In the genomic region with DNA sequence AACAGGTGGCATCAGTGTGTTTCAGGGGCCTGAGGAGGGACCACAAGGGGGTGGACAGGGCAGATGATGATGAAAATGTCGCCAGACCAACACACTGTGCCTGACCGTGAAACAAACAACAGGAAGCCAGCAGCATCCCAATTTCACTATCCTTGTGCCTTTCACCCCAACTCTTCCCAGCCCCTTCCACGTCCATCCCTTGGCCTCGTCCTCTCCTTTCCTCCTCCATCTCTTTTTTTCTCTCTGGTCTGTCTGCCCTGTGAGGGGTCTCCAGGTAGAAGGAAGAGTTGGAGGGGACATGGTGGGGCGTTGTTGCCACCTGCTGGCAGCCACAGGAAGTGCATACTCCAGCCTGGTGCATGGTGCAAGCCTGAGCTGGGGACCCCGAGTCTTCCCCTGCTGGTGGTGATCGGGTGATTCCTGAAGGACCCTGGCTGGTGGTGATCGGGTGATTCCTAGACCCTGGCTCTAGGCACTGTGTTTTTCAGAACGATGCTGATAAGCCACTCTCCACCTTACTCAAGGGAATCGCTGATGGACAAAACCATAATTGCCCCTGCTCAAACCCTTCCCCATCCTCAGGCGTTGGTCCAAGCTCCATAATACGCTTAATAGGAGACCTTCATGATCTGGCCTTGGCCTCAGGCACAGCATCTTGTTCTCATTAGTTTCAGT, we compare ENCODE assay signal across 8 cellular contexts. TPM values are rescaled to one million over a fixed set of nuclear protein-coding genes. Genes with fewer than 3 reads are reported as not detected.
A peak's percentile ranks its signal among the peaks of the same experiment; 100 is the strongest.
DNase-seq lines count a peak whose midpoint lies in the region; ATAC-seq and TF ChIP-seq lines count a peak whose summit lies in the region.

No MANE protein-coding gene starts in this region.

- H3K4me3 Mint-ChIP-seq in Caco-2 (ENCODE audit: unreplicated experiment) = no peak overlapping the region
- peak overlapping the region; percentile 55; the same call in 1 of the 2 replicates for H3K4me3 Mint-ChIP-seq in HFFc6
- no peak overlapping the region for H3K4me3 Mint-ChIP-seq in glutamatergic neuron (ENCODE audit: unreplicated experiment)

- POLR2A ChIA-PET in Caco-2 (lab: Charles Lee) = interaction anchor here (1.0 kb wide), 1 partner anchor 25 kb away, joined by 6 read pairs; the partner anchor contains the start of gene FGFR4

- no peak overlapping the region for H3K4me3 ChIP-seq in Caco-2 (ENCODE audit: low read depth, low read length)

- no peaks in the 10 kb centered on the region for H3K9me3 ChIP-seq in Caco-2

- CTCF ChIA-PET in Caco-2 (lab: Charles Lee) = interaction anchor here (0.6 to 7.1 kb wide), 16 partner anchors 13 to 451 kb away, joined by 3 to 132 read pairs (median 4); partner anchors contain the start of genes FGFR4, PRELID1, RAB24 and ZNF346

- no peaks in the 10 kb centered on the region for H3K36me3 ChIP-seq in Caco-2 (ENCODE audit: control insufficient read depth, insufficient read depth, low read length)

- intact Hi-C loops in Caco-2 (cut with micrococcal nuclease; ENCODE audit: unreplicated experiment) = loop anchor here (1.0 to 5.0 kb wide), 3 partner anchors 25 to 450 kb away; no protein-coding TSS in a partner anchor

- H3K9me3 Mint-ChIP-seq in Caco-2 (ENCODE audit: unreplicated experiment) (no peaks in the 10 kb centered on the region), HFFc6 (no peaks in the 10 kb centered on the region), glutamatergic neuron (ENCODE audit: unreplicated experiment) (peaks cover 6% of the 10 kb centered on the region)

- no peaks in the 10 kb centered on the region for H3K27me3 ChIP-seq in Caco-2 (replicated peaks; ENCODE audit: control insufficient read depth, insufficient read depth, low read length)

- no peak for ATAC-seq in GM18511 (IDR thresholded peaks at IDR 0.05; ENCODE audit: unreplicated experiment)

- H3K27ac Mint-ChIP-seq in Caco-2 (ENCODE audit: unreplicated experiment) (no peak overlapping the region), HFFc6 (no peak overlapping the region), glutamatergic neuron (ENCODE audit: unreplicated experiment) (no peak overlapping the region)

- H3K27me3 Mint-ChIP-seq in Caco-2 (ENCODE audit: insufficient read depth, unreplicated experiment) = no peaks in the 10 kb centered on the region
- peaks cover 12% of the 10 kb centered on the region for H3K27me3 Mint-ChIP-seq in HFFc6 (ENCODE audit: insufficient read depth)
- H3K27me3 Mint-ChIP-seq in glutamatergic neuron (ENCODE audit: unreplicated experiment) = peaks cover 5% of the 10 kb centered on the region

- peaks cover 14% of the 10 kb centered on the region for H3K4me1 ChIP-seq in Caco-2

- BruUV-seq in Caco-2 (replicated peaks; lab: Mats Ljungman, UMichigan) = no TSS peak

- TF ChIP-seq CTCF in Caco-2 (IDR thresholded peaks at IDR 0.05; ENCODE audit: insufficient read depth in 1 of 2, low read depth in 1 of 2, low read length in 1 of 2, severe bottlenecking in 1 of 2, unreplicated experiment in 1 of 2) (peak; percentile 98), HFFc6 (IDR thresholded peaks at IDR 0.05) (peak; percentile 95), glutamatergic neuron (IDR thresholded peaks at IDR 0.05; ENCODE audit: partially characterized antibody, unreplicated experiment) (peak; percentile 93)

- peak; percentile 81 to 87 for DNase-seq in Caco-2
- DNase-seq in HFFc6 = no peak
- peak; percentile 45 for DNase-seq in RKO (ENCODE audit: low spot score)
- DNase-seq in activated effector memory CD4-positive, alpha-beta T cell treated with Interleukin-2 at 50 U/mL for 16 hours = peak; percentile 36
- DNase-seq in glutamatergic neuron = peak; percentile 88
- peak; percentile 92 for DNase-seq in retina
- DNase-seq in NCI-H226 = no peak

- H3K4me1 Mint-ChIP-seq in Caco-2 (ENCODE audit: low read depth, unreplicated experiment) (peaks cover 32% of the 10 kb centered on the region), HFFc6 (ENCODE audit: low read depth) (peaks cover 15% of the 10 kb centered on the region), glutamatergic neuron (ENCODE audit: low read depth, unreplicated experiment) (peaks cover 10% of the 10 kb centered on the region)

- no peaks in the 10 kb centered on the region for H3K36me3 Mint-ChIP-seq in Caco-2 (ENCODE audit: insufficient read depth, unreplicated experiment)
- H3K36me3 Mint-ChIP-seq in HFFc6 (ENCODE audit: low read depth) = no peaks in the 10 kb centered on the region
- H3K36me3 Mint-ChIP-seq in glutamatergic neuron (ENCODE audit: unreplicated experiment) = no peaks in the 10 kb centered on the region

RNA-seq across cellular contexts. Expression of gene NSD1, which starts 21.7 kb away (rescaled TPM):
- total RNA-seq in Caco-2 (2022) (60.6 and 67.4 TPM in 2 replicates), glutamatergic neuron (ENCODE audit: unreplicated experiment) (151 TPM)
- total RNA-seq in HFFc6 (2021; fragmentation: NEBNext Ultra II Directional; extraction: Animal tissue kit (Norgen Biotek cat#: 25700)) = 10 to 100 TPM; 42.6 to 56.4 (median 48.4) TPM

RNA-seq across cellular contexts. Expression of gene FGFR4, which starts 25.1 kb away (rescaled TPM):
- total RNA-seq in Caco-2 (2022) = 186 and 190 TPM in 2 replicates
- under 1 TPM in 5 of 6 experiments, not detected in 1; 0.14 to 0.53 (median 0.33) TPM for total RNA-seq in HFFc6 (2021; fragmentation: NEBNext Ultra II Directional; extraction: Animal tissue kit (Norgen Biotek cat#: 25700))
- 5.2 TPM for total RNA-seq in glutamatergic neuron (ENCODE audit: unreplicated experiment)

Comparison
In these comparisons a context has a peak if more than half of its experiments do, and no peak if none do; other contexts are left out.
1. DNase-seq: peak in Caco-2 (2 of 2), RKO (single experiment), activated effector memory CD4-positive, alpha-beta T cell treated with Interleukin-2 at 50 U/mL for 16 hours (single experiment), glutamatergic neuron (single experiment) and retina (single experiment); none in HFFc6 (single experiment) and NCI-H226 (single experiment).
2. RNA of gene FGFR4, which starts 25.1 kb away (total RNA-seq): 186 to 190 TPM in Caco-2; 5.2 TPM in glutamatergic neuron (single experiment) and 0.14 to 0.53 TPM in HFFc6; every median in the first group is over 10 times any median in the second.
3. Peak in every context shown above with its lines, with median percentiles within 50 percentile points of each other: CTCF ChIP-seq.